1 cellular context compared by ENCODE assay signal in the genomic region with DNA sequence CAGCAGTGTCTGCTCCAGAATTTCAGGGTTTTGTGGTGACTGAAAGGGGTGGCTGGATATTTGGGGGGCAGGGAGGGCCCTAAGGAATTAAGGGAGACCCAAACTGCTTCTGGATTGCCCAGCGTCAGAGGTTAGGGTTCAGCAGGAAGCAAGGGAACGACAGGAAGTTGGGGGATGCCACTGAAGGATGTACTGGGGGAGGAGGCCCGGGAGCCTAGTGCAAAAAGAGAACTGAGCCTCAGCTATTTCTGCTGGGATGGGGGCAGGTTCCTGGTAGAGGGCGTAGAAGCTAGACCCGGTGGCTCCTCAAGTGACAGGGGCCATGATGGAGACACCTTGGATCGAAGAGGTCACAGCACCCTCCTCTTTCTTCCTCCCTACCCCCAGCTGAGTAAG.
TF ChIP-seq lines count a peak whose summit lies in the region.

No MANE protein-coding gene starts in this region.

TF ChIP-seq in IMR-90, 13 proteins besides CTCF, POLR2A, EP300 and RAD21:
- no peak for TF ChIP-seq MXI1 (IDR thresholded peaks at IDR 0.05; ENCODE audit: borderline replicate concordance, low read depth, low read length)
TF ChIP-seq in IMR-90: peak in this region for 0.
